ENCODE assay signal across 12 cellular contexts in genomic region chr20:10667077-10667401, GRCh38. TPM values are rescaled to one million over a fixed set of nuclear protein-coding genes. Genes with fewer than 3 reads are reported as not detected.
A peak's percentile ranks its signal among the peaks of the same experiment; 100 is the strongest.
DNase-seq lines count a peak whose midpoint lies in the region; ATAC-seq and TF ChIP-seq lines count a peak whose summit lies in the region.
"Had no signal": no experiment of that assay in that cellular context is flagged by ENCODE, and none has a peak within 500 bp of the region (broad histone marks: within the 10 kb centered on the region; RNA-seq: fewer than 3 reads in every experiment).

No MANE protein-coding gene starts in this region.

- no peaks in the 10 kb centered on the region for H3K27me3 ChIP-seq in A673 (replicated peaks; ENCODE audit: insufficient read depth, low read depth, low read length, poor library complexity)
- no peaks in the 10 kb centered on the region for H3K27me3 ChIP-seq in foreskin keratinocyte
- H3K27me3 ChIP-seq in HAP-1 (ENCODE audit: low read depth): no peaks in the 10 kb centered on the region

- in situ Hi-C loops in HAP-1 (cut with MboI; ENCODE audit: low sequenced_read_pairs): no loop called here

- H3K4me3 ChIP-seq in A673 (ENCODE audit: low read depth, low read length, poor library complexity, severe bottlenecking): no peak overlapping the region
- H3K4me3 ChIP-seq in HAP-1: no peak overlapping the region
- H3K4me3 ChIP-seq: lung had no signal

- H3K27ac ChIP-seq in A673 (ENCODE audit: low read depth, low read length, poor library complexity, severe bottlenecking) (no peak overlapping the region), VCaP (peak overlapping the region; percentile 87), foreskin keratinocyte (peak overlapping the region; percentile 72)
- H3K27ac ChIP-seq: WERI-Rb-1 had no signal

- intact Hi-C loops in A673 (cut with micrococcal nuclease; ENCODE audit: unreplicated experiment): no loop called here

- BruUV-seq in A673 (replicated peaks; lab: Mats Ljungman, UMichigan): no TSS peak

- H3K9me3 ChIP-seq in A673 (ENCODE audit: low read depth, low read length, poor library complexity, severe bottlenecking): no peaks in the 10 kb centered on the region
- H3K9me3 ChIP-seq in HAP-1: no peaks in the 10 kb centered on the region

- CTCF ChIA-PET in A673 (lab: Charles Lee): no interaction called here

- H3K4me1 ChIP-seq in A673 (ENCODE audit: insufficient read depth, low read length, poor library complexity, severe bottlenecking): peaks cover 79% of the 10 kb centered on the region
- peaks cover 49% of the 10 kb centered on the region for H3K4me1 ChIP-seq in foreskin keratinocyte
- H3K4me1 ChIP-seq in HAP-1: peaks cover 54% of the 10 kb centered on the region

- DNase-seq in A673 (ENCODE audit: low spot score) (peak; percentile 79), foreskin keratinocyte (peak in 1 of 2 donors; percentile 11), occipital lobe (lab: John Stamatoyannopoulos, UW) (peak; percentile 14), HAP-1 (ENCODE audit: low spot score in 2 of 2) (no peak)
- DNase-seq: activated effector memory CD4-positive, alpha-beta T cell treated with anti-CD3 and anti-CD28 coated beads, Interleukin-2, amount 50 U/mL, for 16 hours; NCI-H1417 treated with DMSO at 0.1 percent for 48 hours; WERI-Rb-1 had no signal

- ATAC-seq in foreskin keratinocyte (no peak), HG03571 (IDR thresholded peaks at IDR 0.05; ENCODE audit: unreplicated experiment) (no peak), HG03442 (IDR thresholded peaks at IDR 0.05; ENCODE audit: unreplicated experiment) (no peak), GM19395 (IDR thresholded peaks at IDR 0.05; ENCODE audit: unreplicated experiment) (no peak)

- POLR2A ChIA-PET in A673 (lab: Charles Lee; ENCODE audit: low non-redundant PET): no interaction called here

- H3K36me3 ChIP-seq in A673 (ENCODE audit: insufficient read depth, low read length, poor library complexity, severe bottlenecking) (peaks cover 24% of the 10 kb centered on the region), HAP-1 (replicated peaks) (peaks cover 16% of the 10 kb centered on the region)
- H3K36me3 ChIP-seq: WERI-Rb-1 had no signal

- no peak for TF ChIP-seq CTCF in A673 (conservative IDR thresholded peaks at IDR 0.05; ENCODE audit: low read depth, low read length)
- TF ChIP-seq CTCF in VCaP (conservative IDR thresholded peaks at IDR 0.05): no peak
- no peak for TF ChIP-seq CTCF in foreskin keratinocyte (conservative IDR thresholded peaks at IDR 0.05)

RNA-seq across cellular contexts. Expression of gene JAG1, which starts 6.8 kb away (rescaled TPM):
- 42.9 and 57.5 TPM in 2 replicates for total RNA-seq in A673 (2021)
- 150 and 236 TPM in 2 replicates for total RNA-seq in foreskin keratinocyte
- 29.9 and 36.7 TPM in 2 replicates for polyA plus RNA-seq in foreskin keratinocyte
- 26.0 TPM for total RNA-seq in occipital lobe

Comparison
In these comparisons a context has a peak if more than half of its experiments do, and no peak if none do; other contexts are left out.
1. DNase-seq: peak in A673 (single experiment) and occipital lobe (single experiment); none in HAP-1 (0 of 2).